ENCODE assay signal across 8 cellular contexts in the genomic region with DNA sequence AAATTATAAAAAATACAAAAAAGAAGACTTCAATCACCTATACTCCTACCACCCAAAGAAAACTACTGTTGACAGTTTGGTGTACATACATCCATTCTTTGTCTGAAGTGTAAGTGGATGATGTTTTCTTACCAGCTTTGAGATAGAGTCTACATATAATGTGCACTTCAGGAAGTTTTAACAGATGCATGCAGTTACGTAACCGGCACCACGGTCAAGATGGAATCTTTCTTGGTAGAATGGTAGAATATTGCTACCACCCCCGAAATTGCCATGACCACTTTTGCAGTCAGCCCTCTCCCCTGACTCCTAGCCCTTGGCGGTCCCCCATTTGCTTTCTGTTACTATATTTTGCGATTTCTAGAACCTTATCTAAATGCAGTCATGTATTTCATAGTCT. TPM values are rescaled to one million over a fixed set of nuclear protein-coding genes. Genes with fewer than 3 reads are reported as not detected.
DNase-seq lines count a peak whose midpoint lies in the region; TF ChIP-seq lines count a peak whose summit lies in the region.
"Had no signal": no experiment of that assay in that cellular context is flagged by ENCODE, and none has a peak within 500 bp of the region (broad histone marks: within the 10 kb centered on the region; RNA-seq: fewer than 3 reads in every experiment).

No MANE protein-coding gene starts in this region.

- CTCF ChIA-PET in mammary epithelial cell (lab: Charles Lee; ENCODE audit: low non-redundant PET) = no interaction called here

- H3K27ac ChIP-seq in mammary epithelial cell (ENCODE audit: insufficient read depth, low read depth, low read length) = no peak overlapping the region

- H3K4me3 ChIP-seq in LNCaP clone FGC (ENCODE audit: low read depth, low read length) = peak overlapping the region; percentile 65
- peak overlapping the region; percentile 8 to 87 (median 74) for H3K4me3 ChIP-seq in mammary epithelial cell (replicated peaks in 1 of 3; ENCODE audit: insufficient read depth in 1 of 3, low read depth in 2 of 3, low read length in 3 of 3)
- H3K4me3 ChIP-seq in neuron (ENCODE audit: low read length) = peak overlapping the region; percentile 95

- peaks cover 90% of the 10 kb centered on the region for H3K79me2 ChIP-seq in mammary epithelial cell (ENCODE audit: insufficient read depth, low read length)

- WGBS in mammary epithelial cell (ENCODE audit: low coverage, missing lambda C conversion rate) = 93% methylated on average over 6 of the region's 6 CpGs

- no peaks in the 10 kb centered on the region for H3K9me3 ChIP-seq in ES-I3 (ENCODE audit: control insufficient read depth, insufficient read depth, low read length)
- no peaks in the 10 kb centered on the region for H3K9me3 ChIP-seq in mammary epithelial cell (replicated peaks; ENCODE audit: insufficient read depth, low read length)
- peaks cover 2% of the 10 kb centered on the region for H3K9me3 ChIP-seq in neuron (ENCODE audit: low read length)

- TF ChIP-seq CTCF in LNCaP clone FGC (IDR thresholded peaks at IDR 0.05; ENCODE audit: control insufficient read depth, extremely low read depth, insufficient read depth) (no peak), mammary epithelial cell (conservative IDR thresholded peaks at IDR 0.05 in 1 of 2, IDR thresholded peaks at IDR 0.05 in 1 of 2; ENCODE audit: extremely low read depth in 1 of 2, insufficient read depth in 1 of 2, low read depth in 1 of 2, low read length in 2 of 2) (no peak)

- intact Hi-C loops in mammary epithelial cell (cut with micrococcal nuclease) = no loop called here

- H3K4me2 ChIP-seq in mammary epithelial cell (ENCODE audit: insufficient read depth, low read depth, low read length) = peak overlapping the region; percentile 86

- H3K36me3 ChIP-seq in ES-I3 (ENCODE audit: insufficient read depth, low read length) (peaks cover 10% of the 10 kb centered on the region; the same call in 1 of the 2 replicates), mammary epithelial cell (ENCODE audit: insufficient read depth, low read length) (peaks cover 2% of the 10 kb centered on the region), neuron (ENCODE audit: insufficient read depth, low read length) (peaks cover 19% of the 10 kb centered on the region)

- peak overlapping the region; percentile 9; the same call in 1 of the 2 replicates for H3K9ac ChIP-seq in ES-I3 (ENCODE audit: low read depth, low read length)
- H3K9ac ChIP-seq in mammary epithelial cell (ENCODE audit: insufficient read depth, low read length) = peak overlapping the region; percentile 36

- dilution Hi-C loops in mammary epithelial cell (cut with HindIII; ENCODE audit: low sequenced_read_pairs) = no loop called here

- H3K27me3 ChIP-seq in mammary epithelial cell (ENCODE audit: insufficient read depth, low read length) (no peaks in the 10 kb centered on the region), neuron (ENCODE audit: insufficient read depth, low read length) (no peaks in the 10 kb centered on the region)

- H2AFZ ChIP-seq in mammary epithelial cell (ENCODE audit: low read depth, low read length) (no peak overlapping the region), neuron (ENCODE audit: low read depth, low read length) (no peak overlapping the region)

- peaks cover 25% of the 10 kb centered on the region for H3K4me1 ChIP-seq in ES-I3 (ENCODE audit: insufficient read depth, low read length)
- H3K4me1 ChIP-seq in mammary epithelial cell (ENCODE audit: insufficient read depth, low read length) = peaks cover 15% of the 10 kb centered on the region
- H3K4me1 ChIP-seq in neuron (ENCODE audit: insufficient read depth, low read length) = peaks cover 23% of the 10 kb centered on the region

- DNase-seq in LNCaP clone FGC (ENCODE audit: low read depth) = no peak
- DNase-seq in mammary epithelial cell = no peak
- DNase-seq in HuH-7 (ENCODE audit: low spot score) = no peak
- DNase-seq in stimulated activated CD4-positive, alpha-beta T cell treated with anti-CD3 and anti-CD28 coated beads, Interleukin-4, amount 100 ng/mL, for 4 hours = no peak
- DNase-seq in hippocampal formation (lab: John Stamatoyannopoulos, UW) = no peak
- DNase-seq: RPMI8226 had no signal

- in situ Hi-C loops in mammary epithelial cell (cut with MboI; ENCODE audit: low sequenced_read_pairs in 2 of 2) = no loop called here

- BruUV-seq in mammary epithelial cell (replicated peaks; lab: Mats Ljungman, UMichigan) = TSS peak; percentile 49

- no peaks in the 10 kb centered on the region for H4K20me1 ChIP-seq in mammary epithelial cell (ENCODE audit: insufficient read depth, low read length)

RNA-seq across cellular contexts. Expression of gene CUL4A, which starts 1.4 kb away (rescaled TPM):
- 100 to 1,000 TPM in 1 of 2 donors, 10 to 100 TPM in 1; 73.5 to 101 TPM for total RNA-seq in mammary epithelial cell
- polyA plus RNA-seq in mammary epithelial cell = 50.8 TPM
- 57.6 TPM for polyA minus RNA-seq in mammary epithelial cell

RNA-seq across cellular contexts. Expression of gene PCID2, which starts 2.4 kb away (rescaled TPM):
- total RNA-seq in mammary epithelial cell = 10 to 100 TPM; 34.7 to 42.0 TPM
- 45.8 TPM for polyA plus RNA-seq in mammary epithelial cell
- 11.8 TPM for polyA minus RNA-seq in mammary epithelial cell

RNA-seq across cellular contexts. Expression of gene PROZ, which starts 52.4 kb away (rescaled TPM):
- total RNA-seq in mammary epithelial cell = not detected
- not detected for polyA plus RNA-seq in mammary epithelial cell
- not detected for polyA minus RNA-seq in mammary epithelial cell
